Comparison of ENCODE assay signal across 1 cellular context in genomic region chr11:64621283-64622019, GRCh38.
TF ChIP-seq lines count a peak whose summit lies in the region.

No MANE protein-coding gene starts in this region.

TF ChIP-seq in K562, 482 proteins besides CTCF, POLR2A, EP300 and RAD21 (continued from another document):
- TF ChIP-seq CREB5 (CRISPR knock-in tag; IDR thresholded peaks at IDR 0.05), result no peak
- TF ChIP-seq SMARCA4 (IDR thresholded peaks at IDR 0.05), result no peak
- TF ChIP-seq FOXA1 (IDR thresholded peaks at IDR 0.05; ENCODE audit: borderline replicate concordance), result no peak
- no peak for TF ChIP-seq MED1 (CRISPR knock-in tag; IDR thresholded peaks at IDR 0.05; ENCODE audit: borderline replicate concordance)
- no peak for TF ChIP-seq NR4A1 (CRISPR knock-in tag; IDR thresholded peaks at IDR 0.05)
- TF ChIP-seq NR4A1 (tag; IDR thresholded peaks at IDR 0.05), result no peak
- no peak for TF ChIP-seq MEF2A (IDR thresholded peaks at IDR 0.05; ENCODE audit: control insufficient read depth, low read depth, low read length)
- no peak for TF ChIP-seq CBFB (CRISPR knock-in tag; IDR thresholded peaks at IDR 0.05)
- TF ChIP-seq FOXO4 (CRISPR knock-in tag; IDR thresholded peaks at IDR 0.05), result no peak
- TF ChIP-seq ZNF143 (CRISPR knock-in tag; IDR thresholded peaks at IDR 0.05), result no peak
- TF ChIP-seq ZHX1 (conservative IDR thresholded peaks at IDR 0.05; ENCODE audit: low read length), result no peak
- TF ChIP-seq BRD9 (IDR thresholded peaks at IDR 0.05; ENCODE audit: low read depth, partially characterized antibody), result no peak
- peak; percentile 59 for TF ChIP-seq PRDM10 (IDR thresholded peaks at IDR 0.05; ENCODE audit: partially characterized antibody)
- no peak for TF ChIP-seq BDP1 (IDR thresholded peaks at IDR 0.05; ENCODE audit: insufficient read depth, insufficient read length)
- TF ChIP-seq ZNF639 (CRISPR knock-in tag; conservative IDR thresholded peaks at IDR 0.05 in 1 of 2, IDR thresholded peaks at IDR 0.05 in 1 of 2), result no peak
- no peak for TF ChIP-seq ZNF395 (CRISPR knock-in tag; IDR thresholded peaks at IDR 0.05)
- TF ChIP-seq HES1 (IDR thresholded peaks at IDR 0.05; ENCODE audit: low read depth), result no peak
